ENCODE assay signal across 1 cellular context in genomic region chr7:128104109-128104742, GRCh38.
TF ChIP-seq lines count a peak whose summit lies in the region.

No MANE protein-coding gene starts in this region.

TF ChIP-seq in GM12878, 131 proteins besides CTCF, POLR2A, EP300 and RAD21 (continued from another document):
- TF ChIP-seq TCF3 (IDR thresholded peaks at IDR 0.05; ENCODE audit: borderline replicate concordance, insufficient read depth, low read depth, low read length) (0 out of 2 replicates have a peak, but pooled peaks have one; percentile 8), EGR1 (IDR thresholded peaks at IDR 0.05; ENCODE audit: borderline replicate concordance in 1 of 2, low read depth in 2 of 2, low read length in 2 of 2) (0 out of 3 replicates have a peak, but pooled peaks of 1 of the 2 experiments have one; percentile 1), LARP7 (IDR thresholded peaks at IDR 0.05) (0 out of 2 replicates have a peak, but pooled peaks have one; percentile 41), PRDM15 (CRISPR knock-in tag; IDR thresholded peaks at IDR 0.05) (no peak), MEF2B (IDR thresholded peaks at IDR 0.05; ENCODE audit: partially characterized antibody, poor library complexity, severe bottlenecking) (peak; percentile 82), IRF4 (IDR thresholded peaks at IDR 0.05; ENCODE audit: low read depth, low read length) (no peak), JUND (IDR thresholded peaks at IDR 0.05; ENCODE audit: low read depth, low read length) (no peak), PAX8 (IDR thresholded peaks at IDR 0.05) (no peak), BHLHE40 (IDR thresholded peaks at IDR 0.05; ENCODE audit: borderline replicate concordance in 1 of 2, low read depth in 2 of 2, low read length in 1 of 2) (0 out of 4 replicates have a peak, but pooled peaks of 1 of the 2 experiments have one; percentile 5), IKZF1 (conservative IDR thresholded peaks at IDR 0.05) (peak; percentile 30; the same call in 1 of the 2 replicates), KLF5 (IDR thresholded peaks at IDR 0.05; ENCODE audit: partially characterized antibody) (no peak), IRF3 (IDR thresholded peaks at IDR 0.05) (no peak), RELB (IDR thresholded peaks at IDR 0.05; ENCODE audit: low read depth) (no peak), ZNF217 (IDR thresholded peaks at IDR 0.05) (0 out of 2 replicates have a peak, but pooled peaks have one; percentile 2), NR2C1 (IDR thresholded peaks at IDR 0.05) (no peak), EZH2 (IDR thresholded peaks at IDR 0.05; ENCODE audit: borderline replicate concordance, control insufficient read depth, low read depth, low read length) (no peak), GATAD2B (conservative IDR thresholded peaks at IDR 0.05; ENCODE audit: low read depth) (0 out of 2 replicates have a peak, but pooled peaks have one; percentile 34), WRNIP1 (IDR thresholded peaks at IDR 0.05; ENCODE audit: borderline replicate concordance, low read depth, low read length) (no peak), CEBPB (IDR thresholded peaks at IDR 0.05; ENCODE audit: borderline replicate concordance in 1 of 2, low read depth in 2 of 2, low read length in 2 of 2) (no peak), DPF2 (IDR thresholded peaks at IDR 0.05) (0 out of 2 replicates have a peak, but pooled peaks have one; percentile 13), CUX1 (IDR thresholded peaks at IDR 0.05; ENCODE audit: insufficient replicate concordance, low read depth, low read length) (no peak), ATF7 (IDR thresholded peaks at IDR 0.05; ENCODE audit: low read depth) (no peak)
